12 cellular contexts compared by ENCODE assay signal in genomic region chr11:96254854-96255253, GRCh38.
DNase-seq lines count a peak whose midpoint lies in the region; ATAC-seq, FAIRE-seq and TF ChIP-seq lines count a peak whose summit lies in the region.
"Had no signal": no experiment of that assay in that cellular context is flagged by ENCODE, and none has a peak within 500 bp of the region (broad histone marks: within the 10 kb centered on the region; RNA-seq: fewer than 3 reads in every experiment).

No MANE protein-coding gene starts in this region.

- peaks cover 71 to 85% (median 76%) of the 10 kb centered on the region in 10 experiments for H3K4me1 ChIP-seq in BLaER1 treated with 17β-estradiol and CSF1 and Interleukin-3, amounts not matched to agents 10 nM and 100 nM
- peaks cover 42% of the 10 kb centered on the region for H3K4me1 ChIP-seq in HUES6 (ENCODE audit: control insufficient read depth, insufficient read depth, low read length)
- peaks cover 12 to 47% of the 10 kb centered on the region in 2 experiments for H3K4me1 ChIP-seq in K562 (replicated peaks in 1 of 2; ENCODE audit: control insufficient read depth in 2 of 2, insufficient read depth in 2 of 2, low read length in 2 of 2)

- H3K9me1 ChIP-seq in K562 (ENCODE audit: control insufficient read depth, insufficient read depth, low read length) = no peaks in the 10 kb centered on the region

- no peaks in the 10 kb centered on the region for H3K9me3 Mint-ChIP-seq in natural killer cell

- peaks cover 70 to 74% of the 10 kb centered on the region in 2 donors for H3K4me1 Mint-ChIP-seq in natural killer cell

- H3K79me2 ChIP-seq in K562 (ENCODE audit: control insufficient read depth, insufficient read depth, low read length) = peaks cover 6% of the 10 kb centered on the region; the same call in 1 of the 3 replicates

- in situ Hi-C loops in K562 (cut with MboI) (no loop called here), brain microvascular endothelial cell (cut with HindIII; ENCODE audit: low pct_ligation_motif_present, low sequenced_read_pairs) (no loop called here)

- intact Hi-C loops in K562 (cut with micrococcal nuclease) = loop anchor here (2.0 to 5.0 kb wide), 3 partner anchors 43 to 88 kb away; partner anchors contain the start of gene MAML2
- intact Hi-C loops in natural killer cell (cut with micrococcal nuclease) = loop anchor here (2.0 to 10.0 kb wide), 4 partner anchors 38 to 300 kb away; partner anchors contain the start of gene CCDC82

- peaks cover 0 to 23% (median 0%) of the 10 kb centered on the region in 11 experiments; a peak in 5 of 22 replicates for H3K36me3 ChIP-seq in BLaER1 treated with 17β-estradiol and CSF1 and Interleukin-3, amounts not matched to agents 10 nM and 100 nM
- H3K36me3 ChIP-seq in HUES6 (ENCODE audit: control insufficient read depth, insufficient read depth, low read length) (no peaks in the 10 kb centered on the region), K562 (ENCODE audit: control insufficient read depth, insufficient read depth, low read length) (no peaks in the 10 kb centered on the region), brain microvascular endothelial cell (replicated peaks) (no peaks in the 10 kb centered on the region)
- H3K36me3 ChIP-seq: esophagus squamous epithelium had no signal

- no peaks in the 10 kb centered on the region for H3K36me3 Mint-ChIP-seq in natural killer cell

- 80% methylated on average over 8 of the region's 8 CpGs for WGBS in K562 (ENCODE audit: insufficient coverage, low coverage, missing lambda C conversion rate)

- H3K4me2 ChIP-seq in BLaER1 treated with 17β-estradiol and CSF1 and Interleukin-3, amounts not matched to agents 10 nM and 100 nM = peak overlapping the region; percentile 74 to 95 (median 89)
- H3K4me2 ChIP-seq in K562 (ENCODE audit: insufficient read depth, low read length) = peak overlapping the region; percentile 67

- peak overlapping the region; percentile 91 for H3K4me3 Mint-ChIP-seq in natural killer cell

- TF ChIP-seq CTCF in K562 (IDR thresholded peaks at IDR 0.05 in 2 of 3, conservative IDR thresholded peaks at IDR 0.05 in 1 of 3; ENCODE audit: insufficient read depth in 2 of 3, low read depth in 1 of 3, low read length in 3 of 3) = no peak
- TF ChIP-seq CTCF in natural killer cell (IDR thresholded peaks at IDR 0.05) = no peak
- no peak for TF ChIP-seq CTCF in brain microvascular endothelial cell (IDR thresholded peaks at IDR 0.05; ENCODE audit: low read depth, low read length, missing control alignments)

- H4K20me1 ChIP-seq in BLaER1 treated with 17β-estradiol and CSF1 and Interleukin-3, amounts not matched to agents 10 nM and 100 nM = peaks cover 0 to 23% (median 0%) of the 10 kb centered on the region in 11 experiments; a peak in 1 of 22 replicates
- H4K20me1 ChIP-seq in K562 (replicated peaks; ENCODE audit: control insufficient read depth, insufficient read depth, low read length) = no peaks in the 10 kb centered on the region

- no peak for TF ChIP-seq POLR2A in K562 (conservative IDR thresholded peaks at IDR 0.05)

- FAIRE-seq in K562 (lab: Jason Lieb, UNC) = no peak

- no peaks in the 10 kb centered on the region for H3K27me3 Mint-ChIP-seq in natural killer cell (ENCODE audit: low read depth in 2 of 2)

- no peaks in the 10 kb centered on the region for H3K27me3 ChIP-seq in BLaER1 treated with 17β-estradiol and CSF1 and Interleukin-3, amounts not matched to agents 10 nM and 100 nM
- H3K27me3 ChIP-seq in HUES6 (ENCODE audit: control insufficient read depth, insufficient read depth, low read length) (no peaks in the 10 kb centered on the region), K562 (ENCODE audit: control insufficient read depth in 2 of 2, insufficient read depth in 2 of 2, low read length in 2 of 2) (no peaks in the 10 kb centered on the region), brain microvascular endothelial cell (replicated peaks) (no peaks in the 10 kb centered on the region)
- H3K27me3 ChIP-seq: esophagus squamous epithelium had no signal

- H3K27ac ChIP-seq in BLaER1 treated with 17β-estradiol and CSF1 and Interleukin-3, amounts not matched to agents 10 nM and 100 nM = peak overlapping the region; percentile 15 to 92 (median 85); a peak in 21 of 22 replicates
- 0 out of 2 replicates have a peak overlapping the region, but pooled peaks have one; percentile 41 for H3K27ac ChIP-seq in HUES6 (ENCODE audit: low read depth, low read length)
- H3K27ac ChIP-seq in K562 (ENCODE audit: extremely low read depth, low read depth, low read length) = peak overlapping the region; percentile 80
- no peak overlapping the region for H3K27ac ChIP-seq in brain microvascular endothelial cell

- H3K27ac Mint-ChIP-seq in natural killer cell = peak overlapping the region; percentile 93 to 98

- no peak for DNase-seq in K562 (ENCODE audit: extremely low read depth in 1 of 4, low spot score in 3 of 4)
- DNase-seq in natural killer cell = no peak
- DNase-seq in activated CD4-positive, CD25-positive, alpha-beta regulatory T cell (lab: John Stamatoyannopoulos, UW) = no peak
- DNase-seq in NCI-H1436 treated with DMSO at 0.1 percent for 48 hours (lab: John Stamatoyannopoulos, UW) = no peak
- no peak for DNase-seq in brain microvascular endothelial cell
- no peak for DNase-seq in OCI-M1 (lab: John Stamatoyannopoulos, UW)
- DNase-seq: esophagus squamous epithelium; H7; NCI-H187 treated with DMSO at 0.1 percent for 48 hours; NK-92 treated with Interleukin-12 subunit alpha and Interleukin-12 subunit beta, amount 100 ng/mL, for 24 hours had no signal

- peak overlapping the region; percentile 88 for H2AFZ ChIP-seq in K562 (ENCODE audit: low read depth, low read length)

- CTCF ChIA-PET in K562 (lab: Yijun Ruan, JAX; ENCODE audit: low intra/inter-chr PET ratio) = no interaction called here

- H3K9ac ChIP-seq in BLaER1 treated with 17β-estradiol and CSF1 and Interleukin-3, amounts not matched to agents 10 nM and 100 nM = peak overlapping the region; percentile 18 to 67 (median 59); a peak in 19 of 22 replicates
- H3K9ac ChIP-seq in HUES6 (ENCODE audit: low read length) (no peak overlapping the region), K562 (ENCODE audit: insufficient read depth in 1 of 2, low read depth in 2 of 2, low read length in 2 of 2) (peak overlapping the region; percentile 72 to 73; a peak in 3 of 4 replicates)

- ATAC-seq in K562 = peak; percentile 8; the same call in 2 of the 3 replicates
- ATAC-seq in natural killer cell = peak in 1 of 3 donors; percentile 20

- TF ChIP-seq RAD21 in K562 (CRISPR knock-in tag; conservative IDR thresholded peaks at IDR 0.05 in 1 of 2, IDR thresholded peaks at IDR 0.05 in 1 of 2) = no peak

- POLR2A ChIA-PET in K562 (lab: Yijun Ruan, JAX) = interaction anchor here (0.6 to 1.2 kb wide), 3 partner anchors 8 to 173 kb away, joined by 3 read pairs; no protein-coding TSS in a partner anchor

- no peak for TF ChIP-seq EP300 in K562 (IDR thresholded peaks at IDR 0.05; ENCODE audit: low read length)

- H3K9me3 ChIP-seq in BLaER1 treated with 17β-estradiol and CSF1 and Interleukin-3, amounts not matched to agents 10 nM and 100 nM (replicated peaks in 1 of 11) = peaks cover 0 to 7% (median 0%) of the 10 kb centered on the region in 11 experiments; a peak in 4 of 22 replicates
- H3K9me3 ChIP-seq in HUES6 (ENCODE audit: control insufficient read depth, insufficient read depth, low read depth, low read length) (no peaks in the 10 kb centered on the region), K562 (replicated peaks; ENCODE audit: control insufficient read depth, insufficient read depth, low read depth, low read length) (no peaks in the 10 kb centered on the region)
- H3K9me3 ChIP-seq: esophagus squamous epithelium had no signal

- H3K4me3 ChIP-seq in BLaER1 treated with 17β-estradiol and CSF1 and Interleukin-3, amounts not matched to agents 10 nM and 100 nM = peak overlapping the region; percentile 17 to 58 (median 38); a peak in 13 of 20 replicates
- H3K4me3 ChIP-seq in HUES6 (ENCODE audit: low read depth, low read length) = no peak overlapping the region
- H3K4me3 ChIP-seq in K562 = no peak overlapping the region
- H3K4me3 ChIP-seq in brain microvascular endothelial cell (ENCODE audit: low read depth, low read length) = no peak overlapping the region
- H3K4me3 ChIP-seq: esophagus squamous epithelium had no signal

- BruUV-seq in K562 (replicated peaks; lab: Mats Ljungman, UMichigan) = no TSS peak

TF ChIP-seq in K562, 482 proteins besides CTCF, POLR2A, EP300 and RAD21 (continues in another document):
- TF ChIP-seq RBM22 (IDR thresholded peaks at IDR 0.05; ENCODE audit: low read depth, low read length, poor library complexity, severe bottlenecking) (no peak), E2F8 (IDR thresholded peaks at IDR 0.05; ENCODE audit: low read depth, partially characterized antibody) (no peak), PPARD (CRISPR knock-in tag; IDR thresholded peaks at IDR 0.05) (no peak), CBFA2T3 (IDR thresholded peaks at IDR 0.05) (no peak), ZBTB2 (IDR thresholded peaks at IDR 0.05) (no peak)

Comparison
In these comparisons a context has a peak if more than half of its experiments do, and no peak if none do; other contexts are left out.
1. H3K4me3 ChIP-seq: peak in BLaER1 treated with 17β-estradiol and CSF1 and Interleukin-3, amounts not matched to agents 10 nM and 100 nM (10 of 10); none in HUES6 (single experiment), K562 (single experiment) and brain microvascular endothelial cell (single experiment).